Comparison of ENCODE assay signal across 25 cellular contexts in the genomic region with DNA sequence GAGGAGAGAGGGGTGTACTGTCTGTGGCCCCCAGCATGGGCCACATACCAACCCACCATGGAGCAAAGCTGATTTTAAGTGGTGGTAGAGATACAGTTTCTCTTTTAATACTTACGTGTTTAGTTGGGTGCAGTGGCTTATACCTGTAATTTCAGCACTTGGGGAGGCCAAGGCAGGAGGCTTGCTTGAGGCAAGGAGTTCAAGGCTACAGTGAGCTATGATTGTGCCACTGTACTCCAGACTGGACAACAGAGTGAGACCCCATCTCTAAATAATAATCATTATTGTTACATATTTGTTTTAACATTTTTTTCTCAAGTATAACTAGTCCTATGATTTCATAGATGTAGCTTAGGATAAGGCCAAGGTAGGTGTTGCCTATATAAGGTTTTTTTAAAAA. TPM values are rescaled to one million over a fixed set of nuclear protein-coding genes. Genes with fewer than 3 reads are reported as not detected.
"Had no signal": no experiment of that assay in that cellular context is flagged by ENCODE, and none has a peak within 500 bp of the region (broad histone marks: within the 10 kb centered on the region; RNA-seq: fewer than 3 reads in every experiment).

No MANE protein-coding gene starts in this region.

- H3K27ac ChIP-seq: brain microvascular endothelial cell, colonic mucosa, gastrocnemius medialis, heart left ventricle, left lung, tibial nerve had no signal

- H3K9me3 ChIP-seq: colonic mucosa, gastrocnemius medialis, heart left ventricle, left lung, tibial nerve had no signal

- H3K36me3 ChIP-seq: colonic mucosa had no signal

- H3K27ac Mint-ChIP-seq: activated CD4-positive, alpha-beta T cell treated with anti-CD3 and anti-CD28 coated beads, Interleukin-2, amount 10 ng/mL, durations not matched to agents 7 days and 5 days; activated naive CD4-positive, alpha-beta T cell treated with anti-CD3 and anti-CD28 coated beads, Interleukin-2, amount 10 ng/mL, durations not matched to agents 7 days and 5 days; activated naive CD8-positive, alpha-beta T cell treated with anti-CD3 and anti-CD28 coated beads, Interleukin-2, amount 50 U/mL, for 24 hours; endodermal cell; nephron progenitor cell; stimulated activated naive CD8-positive, alpha-beta T cell treated with anti-CD3 and anti-CD28 coated beads, Interleukin-15, Interleukin-2, amounts not matched to agents 100 ng/mL and 50 ng/mL, for 24 hours had no signal

- H3K4me3 Mint-ChIP-seq: activated CD4-positive, alpha-beta T cell treated with anti-CD3 and anti-CD28 coated beads, Interleukin-2, amount 10 ng/mL, durations not matched to agents 7 days and 5 days; activated naive CD4-positive, alpha-beta T cell treated with anti-CD3 and anti-CD28 coated beads, Interleukin-2, amount 10 ng/mL, durations not matched to agents 7 days and 5 days; activated naive CD8-positive, alpha-beta T cell treated with anti-CD3 and anti-CD28 coated beads, Interleukin-2, amount 50 U/mL, for 24 hours; activated T-cell treated with anti-CD3 and anti-CD28 coated beads, Interleukin-2, amount 50 U/mL, for 4 hours; central memory CD8-positive, alpha-beta T cell; endodermal cell; nephron progenitor cell; stimulated activated naive CD8-positive, alpha-beta T cell treated with anti-CD3 and anti-CD28 coated beads, Interleukin-15, Interleukin-2, amounts not matched to agents 100 ng/mL and 50 ng/mL, for 24 hours had no signal

- H3K9me3 Mint-ChIP-seq: activated CD4-positive, alpha-beta T cell treated with anti-CD3 and anti-CD28 coated beads, Interleukin-2, amount 10 ng/mL, durations not matched to agents 7 days and 5 days; activated naive CD4-positive, alpha-beta T cell treated with anti-CD3 and anti-CD28 coated beads, Interleukin-2, amount 10 ng/mL, durations not matched to agents 7 days and 5 days; activated naive CD8-positive, alpha-beta T cell treated with anti-CD3 and anti-CD28 coated beads, Interleukin-2, amount 50 U/mL, for 24 hours; activated T-cell treated with anti-CD3 and anti-CD28 coated beads, Interleukin-2, amount 50 U/mL, for 4 hours; central memory CD8-positive, alpha-beta T cell; endodermal cell; nephron progenitor cell; stimulated activated naive CD8-positive, alpha-beta T cell treated with anti-CD3 and anti-CD28 coated beads, Interleukin-15, Interleukin-2, amounts not matched to agents 100 ng/mL and 50 ng/mL, for 24 hours had no signal

- DNase-seq: activated CD4-positive, alpha-beta T cell treated with anti-CD3 and anti-CD28 coated beads, Interleukin-2, amount 10 ng/mL, durations not matched to agents 7 days and 5 days; activated CD8-positive, alpha-beta memory T cell treated with anti-CD3 and anti-CD28 coated beads, Interleukin-2, amount 50 U/mL, for 4 hours; activated naive CD4-positive, alpha-beta T cell treated with anti-CD3 and anti-CD28 coated beads, Interleukin-2, amount 10 ng/mL, durations not matched to agents 7 days and 5 days; activated naive CD8-positive, alpha-beta T cell treated with anti-CD3 and anti-CD28 coated beads, Interleukin-2, amount 50 U/mL, for 24 hours; activated T-cell treated with anti-CD3 and anti-CD28 coated beads, Interleukin-2, amount 50 U/mL, for 4 hours; anterior cingulate cortex; brain microvascular endothelial cell; colonic mucosa; endodermal cell; erythroblast; gastrocnemius medialis; left lung; nephron progenitor cell; occipital lobe; stimulated activated CD4-positive, alpha-beta T cell treated with anti-CD3 and anti-CD28 coated beads, Interleukin-2, amount 100 ng/mL, for 24 hours; T1000 had no signal

- ATAC-seq: activated CD4-positive, CD25-positive, alpha-beta regulatory T cell treated with anti-CD3 and anti-CD28 coated beads, Interleukin-2, amount 50 U/mL, for 24 hours; activated naive CD8-positive, alpha-beta T cell treated with anti-CD3 and anti-CD28 coated beads, Interleukin-2, amount 50 U/mL, for 24 hours; activated T-cell treated with anti-CD3 and anti-CD28 coated beads, Interleukin-2, amount 50 U/mL, for 4 hours; gastrocnemius medialis; left lung had no signal

- H3K27me3 ChIP-seq: brain microvascular endothelial cell, colonic mucosa, gastrocnemius medialis, heart left ventricle, left lung, tibial nerve had no signal

- H3K4me1 Mint-ChIP-seq: activated naive CD8-positive, alpha-beta T cell treated with anti-CD3 and anti-CD28 coated beads, Interleukin-2, amount 50 U/mL, for 24 hours; central memory CD8-positive, alpha-beta T cell; endodermal cell; nephron progenitor cell had no signal

- H3K4me1 ChIP-seq: colonic mucosa, gastrocnemius medialis, left lung had no signal

- H3K4me3 ChIP-seq: colonic mucosa, gastrocnemius medialis, heart left ventricle, left lung, tibial nerve had no signal

- H3K27me3 Mint-ChIP-seq: activated CD4-positive, alpha-beta T cell treated with anti-CD3 and anti-CD28 coated beads, Interleukin-2, amount 10 ng/mL, durations not matched to agents 7 days and 5 days; activated naive CD4-positive, alpha-beta T cell treated with anti-CD3 and anti-CD28 coated beads, Interleukin-2, amount 10 ng/mL, durations not matched to agents 7 days and 5 days; activated naive CD8-positive, alpha-beta T cell treated with anti-CD3 and anti-CD28 coated beads, Interleukin-2, amount 50 U/mL, for 24 hours; central memory CD8-positive, alpha-beta T cell; stimulated activated naive CD8-positive, alpha-beta T cell treated with anti-CD3 and anti-CD28 coated beads, Interleukin-15, Interleukin-2, amounts not matched to agents 100 ng/mL and 50 ng/mL, for 24 hours had no signal

RNA-seq across cellular contexts. Expression of a gene that starts 22.0 kb away (rescaled TPM):
- total RNA-seq: myocyte had no signal

RNA-seq across cellular contexts. Expression of a gene that starts 37.5 kb away (rescaled TPM):
- total RNA-seq: activated CD4-positive, alpha-beta T cell treated with anti-CD3 and anti-CD28 coated beads, Interleukin-2, amount 10 ng/mL, durations not matched to agents 7 days and 5 days; activated T-cell treated with anti-CD3 and anti-CD28 coated beads, Interleukin-2, amount 50 U/mL, for 4 hours; gastrocnemius medialis; kidney epithelial cell; lung microvascular endothelial cell; myocyte; occipital lobe; posterior vena cava; tibial nerve had no signal
